ENCODE assay signal across 2 cellular contexts in genomic region chr5:98795243-98795642, GRCh38.
TF ChIP-seq lines count a peak whose summit lies in the region.

No MANE protein-coding gene starts in this region.

TF ChIP-seq in SK-N-SH, 30 proteins besides CTCF, POLR2A, EP300 and RAD21 (continued from another document):
- TF ChIP-seq USF2 (IDR thresholded peaks at IDR 0.05; ENCODE audit: borderline replicate concordance, low read depth, low read length), result no peak
- TF ChIP-seq TEAD4 (IDR thresholded peaks at IDR 0.05; ENCODE audit: borderline replicate concordance, insufficient read depth), result no peak
- no peak for TF ChIP-seq PBX3 (IDR thresholded peaks at IDR 0.05)
- TF ChIP-seq REST (IDR thresholded peaks at IDR 0.05; ENCODE audit: low read depth, low read length), result no peak
- TF ChIP-seq NFIC (IDR thresholded peaks at IDR 0.05; ENCODE audit: borderline replicate concordance), result no peak
- no peak for TF ChIP-seq ZBTB33 (IDR thresholded peaks at IDR 0.05; ENCODE audit: borderline replicate concordance, low read depth)
- TF ChIP-seq RXRA (IDR thresholded peaks at IDR 0.05; ENCODE audit: borderline replicate concordance, low read depth), result no peak
- TF ChIP-seq TAF1 (IDR thresholded peaks at IDR 0.05; ENCODE audit: borderline replicate concordance, low read depth, low read length), result no peak
- TF ChIP-seq MEF2A (IDR thresholded peaks at IDR 0.05; ENCODE audit: borderline replicate concordance, low read depth), result no peak
- no peak for TF ChIP-seq TCF12 (IDR thresholded peaks at IDR 0.05)
- TF ChIP-seq GABPA (IDR thresholded peaks at IDR 0.05; ENCODE audit: low read depth), result no peak

TF ChIP-seq in SK-N-SH treated with all-trans-retinoic acid at 6 μM for 48 hours, 23 proteins besides CTCF, POLR2A, EP300 and RAD21 (continued from another document):
- TF ChIP-seq RARB (CRISPR knock-in tag; IDR thresholded peaks at IDR 0.05) (no peak), BACH2 (CRISPR knock-in tag; IDR thresholded peaks at IDR 0.05; ENCODE audit: borderline replicate concordance) (no peak), GLIS3 (CRISPR knock-in tag; IDR thresholded peaks at IDR 0.05) (no peak), CSRNP3 (CRISPR knock-in tag; IDR thresholded peaks at IDR 0.05) (no peak), ZFP3 (CRISPR knock-in tag; IDR thresholded peaks at IDR 0.05) (no peak), TCF4 (CRISPR knock-in tag; IDR thresholded peaks at IDR 0.05; ENCODE audit: borderline replicate concordance) (no peak), ESRRG (CRISPR knock-in tag; IDR thresholded peaks at IDR 0.05) (no peak), POU6F1 (CRISPR knock-in tag; IDR thresholded peaks at IDR 0.05; ENCODE audit: borderline replicate concordance, low read depth) (no peak), CSDC2 (CRISPR knock-in tag; IDR thresholded peaks at IDR 0.05) (no peak)
